1 cellular context compared by ENCODE assay signal in the genomic region with DNA sequence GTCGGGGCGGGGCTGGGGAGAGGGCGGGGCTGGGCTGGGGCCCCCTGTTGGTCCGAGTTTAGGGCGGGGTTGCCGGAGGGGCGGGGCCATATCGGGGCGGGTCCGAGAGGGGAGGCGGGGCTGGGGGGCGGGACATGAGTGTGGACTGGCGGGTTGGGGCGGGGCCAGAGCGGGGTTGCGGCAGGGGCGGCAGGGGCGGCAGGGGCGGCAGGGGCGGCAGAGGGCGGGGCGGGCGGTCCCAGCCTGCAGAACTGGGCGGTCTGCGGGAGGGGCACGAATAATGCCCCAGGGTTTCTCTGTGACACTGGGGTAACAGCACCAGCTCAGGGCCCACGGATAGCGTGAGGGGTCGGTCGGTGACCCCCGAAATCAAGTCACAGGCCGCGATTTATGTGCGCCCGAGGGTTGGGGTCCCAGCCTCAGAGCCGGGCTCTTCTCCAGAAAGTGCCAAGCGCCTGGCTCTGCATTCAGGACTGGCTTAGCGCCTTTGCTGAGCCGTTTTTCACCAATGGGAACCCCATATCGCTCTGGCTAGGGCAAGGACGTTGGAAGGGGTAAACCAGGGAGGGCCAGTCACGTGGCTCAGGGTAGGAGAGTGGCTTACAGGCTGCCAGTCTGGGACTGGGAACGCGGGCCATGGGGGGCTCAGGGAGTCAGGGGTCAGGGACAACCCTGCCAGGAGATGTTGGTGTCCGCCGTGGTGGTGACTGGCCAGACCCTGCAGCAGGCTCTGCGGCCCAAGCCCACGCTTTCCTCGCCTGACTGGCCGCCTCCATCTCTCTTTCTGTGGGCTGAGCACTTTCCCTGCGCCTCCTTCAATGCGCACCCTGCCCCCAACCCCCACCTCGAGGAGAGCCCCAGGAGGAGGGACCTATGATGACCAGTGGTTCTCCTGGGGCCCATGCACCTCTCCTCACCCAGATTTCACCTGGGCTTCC.
TF ChIP-seq lines count a peak whose summit lies in the region.

No MANE protein-coding gene starts in this region.

TF ChIP-seq in HepG2, 621 proteins besides CTCF, POLR2A, EP300 and RAD21 (continued from another document):
- TF ChIP-seq, protein P1, sequence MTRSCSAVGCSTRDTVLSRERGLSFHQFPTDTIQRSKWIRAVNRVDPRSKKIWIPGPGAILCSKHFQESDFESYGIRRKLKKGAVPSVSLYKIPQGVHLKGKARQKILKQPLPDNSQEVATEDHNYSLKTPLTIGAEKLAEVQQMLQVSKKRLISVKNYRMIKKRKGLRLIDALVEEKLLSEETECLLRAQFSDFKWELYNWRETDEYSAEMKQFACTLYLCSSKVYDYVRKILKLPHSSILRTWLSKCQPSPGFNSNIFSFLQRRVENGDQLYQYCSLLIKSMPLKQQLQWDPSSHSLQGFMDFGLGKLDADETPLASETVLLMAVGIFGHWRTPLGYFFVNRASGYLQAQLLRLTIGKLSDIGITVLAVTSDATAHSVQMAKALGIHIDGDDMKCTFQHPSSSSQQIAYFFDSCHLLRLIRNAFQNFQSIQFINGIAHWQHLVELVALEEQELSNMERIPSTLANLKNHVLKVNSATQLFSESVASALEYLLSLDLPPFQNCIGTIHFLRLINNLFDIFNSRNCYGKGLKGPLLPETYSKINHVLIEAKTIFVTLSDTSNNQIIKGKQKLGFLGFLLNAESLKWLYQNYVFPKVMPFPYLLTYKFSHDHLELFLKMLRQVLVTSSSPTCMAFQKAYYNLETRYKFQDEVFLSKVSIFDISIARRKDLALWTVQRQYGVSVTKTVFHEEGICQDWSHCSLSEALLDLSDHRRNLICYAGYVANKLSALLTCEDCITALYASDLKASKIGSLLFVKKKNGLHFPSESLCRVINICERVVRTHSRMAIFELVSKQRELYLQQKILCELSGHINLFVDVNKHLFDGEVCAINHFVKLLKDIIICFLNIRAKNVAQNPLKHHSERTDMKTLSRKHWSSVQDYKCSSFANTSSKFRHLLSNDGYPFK (CRISPR knock-in tag; IDR thresholded peaks at IDR 0.05; ENCODE audit: borderline replicate concordance): 0 out of 2 replicates have a peak, but pooled peaks have one; percentile 18
- TF ChIP-seq ZBTB7B (CRISPR knock-in tag; IDR thresholded peaks at IDR 0.05) (peak; percentile 22; the same call in 1 of the 2 replicates), FOXC1 (CRISPR knock-in tag; IDR thresholded peaks at IDR 0.05; ENCODE audit: borderline replicate concordance) (peak; percentile 49; the same call in 1 of the 2 replicates), ZNF552 (CRISPR knock-in tag; IDR thresholded peaks at IDR 0.05; ENCODE audit: borderline replicate concordance) (no peak)
